In genomic region chr17:42421479-42422332, GRCh38 we compare ENCODE assay signal across 8 cellular contexts. TPM values are rescaled to one million over a fixed set of nuclear protein-coding genes. Genes with fewer than 3 reads are reported as not detected.
DNase-seq lines count a peak whose midpoint lies in the region; ATAC-seq and TF ChIP-seq lines count a peak whose summit lies in the region.

No MANE protein-coding gene starts in this region.

- H3K4me3 Mint-ChIP-seq in activated naive CD8-positive, alpha-beta T cell treated with anti-CD3 and anti-CD28 coated beads for 36 hours, result peak overlapping the region; percentile 64

- H3K27me3 Mint-ChIP-seq in activated naive CD8-positive, alpha-beta T cell treated with anti-CD3 and anti-CD28 coated beads for 36 hours, result peaks cover 38% of the 10 kb centered on the region

- H3K4me1 Mint-ChIP-seq in activated naive CD8-positive, alpha-beta T cell treated with anti-CD3 and anti-CD28 coated beads for 36 hours, result peaks cover 18% of the 10 kb centered on the region

- peak; percentile 43 to 67 for ATAC-seq in left cardiac atrium
- ATAC-seq in psoas muscle, result peak; percentile 70 to 73 (median 70)

- no peak for TF ChIP-seq CTCF in psoas muscle (IDR thresholded peaks at IDR 0.05)

- H3K27me3 ChIP-seq in psoas muscle (ENCODE audit: insufficient read depth in 3 of 3, low read length in 2 of 3), result no peaks in the 10 kb centered on the region

- H3K4me1 ChIP-seq in psoas muscle, result peaks cover 53% of the 10 kb centered on the region

- no peaks in the 10 kb centered on the region for H3K9me3 Mint-ChIP-seq in activated naive CD8-positive, alpha-beta T cell treated with anti-CD3 and anti-CD28 coated beads for 36 hours

- intact Hi-C loops in left cardiac atrium (cut with DNase I), result loop anchor here (5.0 to 10.0 kb wide), 2 partner anchors 96 to 103 kb away; no protein-coding TSS in a partner anchor
- intact Hi-C loops in psoas muscle (cut with DNase I), result loop anchor here (1.0 to 5.0 kb wide), 3 partner anchors 36 to 101 kb away; partner anchors contain the start of gene ATP6V0A1 (in 1 of the 2)

- peaks cover 0 to 9% of the 10 kb centered on the region in 2 donors for H3K36me3 ChIP-seq in psoas muscle (ENCODE audit: insufficient read depth in 1 of 2, low read depth in 1 of 2)

- no peaks in the 10 kb centered on the region for H3K36me3 Mint-ChIP-seq in activated naive CD8-positive, alpha-beta T cell treated with anti-CD3 and anti-CD28 coated beads for 36 hours

- peak overlapping the region; percentile 91 for H3K4me3 ChIP-seq in psoas muscle

- H3K27ac ChIP-seq in psoas muscle, result peak overlapping the region; percentile 94

- H3K27ac Mint-ChIP-seq in activated naive CD8-positive, alpha-beta T cell treated with anti-CD3 and anti-CD28 coated beads for 36 hours, result no peak overlapping the region

- WGBS in psoas muscle, 3 donors, result 1 to 2% (median 2%) methylated on average over 39 to 61 of the region's 61 CpGs

- DNase-seq in HK-2 (ENCODE audit: unreplicated experiment) (peak; percentile 78), left cardiac atrium (peak; percentile 65), psoas muscle (peak; percentile 78 to 86), cortex of kidney (lab: John Stamatoyannopoulos, UW) (no peak), NCI-H1092 treated with DMSO at 0.1 percent for 48 hours (lab: John Stamatoyannopoulos, UW) (no peak), NCI-H446 treated with DMSO at 0.1 percent for 48 hours (lab: John Stamatoyannopoulos, UW) (no peak)
- peak; percentile 32 for DNase-seq in activated naive CD8-positive, alpha-beta T cell treated with anti-CD3 and anti-CD28 coated beads for 36 hours
- DNase-seq in effector CD8-positive, alpha-beta T cell (lab: John Stamatoyannopoulos, UW), result no peak

- H3K9me3 ChIP-seq in psoas muscle, result no peaks in the 10 kb centered on the region

RNA-seq across cellular contexts. Expression of gene CAVIN1, which starts 1.4 kb away (rescaled TPM):
- total RNA-seq in activated naive CD8-positive, alpha-beta T cell treated with anti-CD3 and anti-CD28 coated beads for 36 hours, result 1 to 10 TPM; 1.7 to 1.9 TPM
- total RNA-seq in left cardiac atrium, result 100 to 1,000 TPM; 258 to 297 TPM
- 100 to 1,000 TPM; 109 to 151 (median 128) TPM for total RNA-seq in psoas muscle
- polyA plus RNA-seq in psoas muscle, result 10 to 100 TPM; 69.5 to 92.6 (median 92.0) TPM

RNA-seq across cellular contexts. Expression of gene STAT3, which starts 33.5 kb away (rescaled TPM):
- total RNA-seq in activated naive CD8-positive, alpha-beta T cell treated with anti-CD3 and anti-CD28 coated beads for 36 hours, result 100 to 1,000 TPM; 221 to 223 TPM
- total RNA-seq in left cardiac atrium (100 to 1,000 TPM; 106 to 241 TPM), psoas muscle (100 to 1,000 TPM in 3 of 4 donors, 10 to 100 TPM in 1; 67.3 to 279 (median 220) TPM)
- polyA plus RNA-seq in psoas muscle, result 100 to 1,000 TPM in 1 of 3 donors, 10 to 100 TPM in 2; 95.6 to 111 (median 97.8) TPM

RNA-seq across cellular contexts. Expression of gene ATP6V0A1, which starts 37.0 kb away (rescaled TPM):
- total RNA-seq in activated naive CD8-positive, alpha-beta T cell treated with anti-CD3 and anti-CD28 coated beads for 36 hours, result 1 to 10 TPM; 3.4 to 5.6 TPM
- 10 to 100 TPM; 40.3 to 55.4 TPM for total RNA-seq in left cardiac atrium
- total RNA-seq in psoas muscle, result 100 to 1,000 TPM in 2 of 4 donors, 10 to 100 TPM in 2; 41.1 to 116 (median 89.6) TPM
- 10 to 100 TPM; 51.7 to 62.7 (median 61.0) TPM for polyA plus RNA-seq in psoas muscle

Comparison
In these comparisons a context has a peak if more than half of its experiments do, and no peak if none do; other contexts are left out.
1. DNase-seq: peak in HK-2 (single experiment), activated naive CD8-positive, alpha-beta T cell treated with anti-CD3 and anti-CD28 coated beads for 36 hours (single experiment), left cardiac atrium (single experiment) and psoas muscle (2 of 2); none in effector CD8-positive, alpha-beta T cell (single experiment), cortex of kidney (single experiment), NCI-H1092 treated with DMSO at 0.1 percent for 48 hours (single experiment) and NCI-H446 treated with DMSO at 0.1 percent for 48 hours (single experiment).
2. RNA of gene CAVIN1, which starts 1.4 kb away (total RNA-seq): 258 to 297 TPM in left cardiac atrium and 109 to 151 TPM in psoas muscle; 1.7 to 1.9 TPM in activated naive CD8-positive, alpha-beta T cell treated with anti-CD3 and anti-CD28 coated beads for 36 hours; every median in the first group is over 10 times any median in the second.
3. RNA of gene ATP6V0A1, which starts 37.0 kb away (total RNA-seq): 41.1 to 116 TPM in psoas muscle and 40.3 to 55.4 TPM in left cardiac atrium; 3.4 to 5.6 TPM in activated naive CD8-positive, alpha-beta T cell treated with anti-CD3 and anti-CD28 coated beads for 36 hours; every median in the first group is over 4 times any median in the second.